1 cellular context compared by ENCODE assay signal in the genomic region with DNA sequence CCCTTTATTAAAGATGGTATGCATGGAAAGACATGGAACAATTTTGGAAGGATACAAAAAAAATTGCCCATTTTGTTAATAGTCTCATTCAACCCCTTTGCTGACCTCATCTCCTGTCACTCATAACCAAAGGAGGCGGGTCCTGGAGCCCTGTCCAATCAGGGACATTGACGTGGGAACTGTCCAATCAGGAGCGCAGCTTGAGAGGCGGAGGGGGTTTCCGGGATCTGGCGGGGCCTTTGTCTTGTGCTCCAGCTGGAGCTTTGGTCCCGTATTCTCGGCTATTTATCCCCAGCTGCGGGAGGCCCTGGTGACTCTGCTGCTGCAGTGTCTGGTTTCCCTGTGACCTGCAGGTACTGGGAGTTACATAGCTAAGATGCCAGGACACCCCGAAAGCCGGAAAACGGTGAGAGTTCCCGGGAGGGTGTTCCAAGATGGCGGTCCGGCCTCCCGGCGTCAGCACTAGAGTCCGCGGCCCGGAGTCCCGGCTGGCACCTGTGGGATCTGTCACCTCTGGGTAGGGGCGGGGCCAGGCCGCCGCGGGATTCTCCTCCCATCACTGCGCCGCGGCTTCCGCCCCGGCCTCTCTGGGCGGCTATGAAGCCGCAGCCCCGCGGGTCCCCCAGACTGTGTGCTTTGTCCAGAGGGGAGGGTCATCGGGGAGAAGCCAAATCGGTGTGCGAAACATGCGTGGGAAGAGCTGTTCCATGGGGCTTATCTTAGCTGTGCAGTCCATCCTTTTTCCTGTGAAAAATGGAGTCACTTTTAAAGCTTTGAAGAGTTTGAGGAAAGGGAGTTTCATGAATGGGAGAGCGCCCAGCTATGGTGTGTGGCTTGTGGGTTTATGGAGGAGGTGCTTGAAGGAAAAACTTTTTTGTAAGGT.
TF ChIP-seq lines count a peak whose summit lies in the region.

Gene ZNF678, plus strand, starts transcription at position 238 of the 883 bp plus-strand sequence. CDS start 87,436 bp downstream, outside the sequence.

TF ChIP-seq in K562, 482 proteins besides CTCF, POLR2A, EP300 and RAD21 (continued from another document and continues in another):
- TF ChIP-seq, protein P1, sequence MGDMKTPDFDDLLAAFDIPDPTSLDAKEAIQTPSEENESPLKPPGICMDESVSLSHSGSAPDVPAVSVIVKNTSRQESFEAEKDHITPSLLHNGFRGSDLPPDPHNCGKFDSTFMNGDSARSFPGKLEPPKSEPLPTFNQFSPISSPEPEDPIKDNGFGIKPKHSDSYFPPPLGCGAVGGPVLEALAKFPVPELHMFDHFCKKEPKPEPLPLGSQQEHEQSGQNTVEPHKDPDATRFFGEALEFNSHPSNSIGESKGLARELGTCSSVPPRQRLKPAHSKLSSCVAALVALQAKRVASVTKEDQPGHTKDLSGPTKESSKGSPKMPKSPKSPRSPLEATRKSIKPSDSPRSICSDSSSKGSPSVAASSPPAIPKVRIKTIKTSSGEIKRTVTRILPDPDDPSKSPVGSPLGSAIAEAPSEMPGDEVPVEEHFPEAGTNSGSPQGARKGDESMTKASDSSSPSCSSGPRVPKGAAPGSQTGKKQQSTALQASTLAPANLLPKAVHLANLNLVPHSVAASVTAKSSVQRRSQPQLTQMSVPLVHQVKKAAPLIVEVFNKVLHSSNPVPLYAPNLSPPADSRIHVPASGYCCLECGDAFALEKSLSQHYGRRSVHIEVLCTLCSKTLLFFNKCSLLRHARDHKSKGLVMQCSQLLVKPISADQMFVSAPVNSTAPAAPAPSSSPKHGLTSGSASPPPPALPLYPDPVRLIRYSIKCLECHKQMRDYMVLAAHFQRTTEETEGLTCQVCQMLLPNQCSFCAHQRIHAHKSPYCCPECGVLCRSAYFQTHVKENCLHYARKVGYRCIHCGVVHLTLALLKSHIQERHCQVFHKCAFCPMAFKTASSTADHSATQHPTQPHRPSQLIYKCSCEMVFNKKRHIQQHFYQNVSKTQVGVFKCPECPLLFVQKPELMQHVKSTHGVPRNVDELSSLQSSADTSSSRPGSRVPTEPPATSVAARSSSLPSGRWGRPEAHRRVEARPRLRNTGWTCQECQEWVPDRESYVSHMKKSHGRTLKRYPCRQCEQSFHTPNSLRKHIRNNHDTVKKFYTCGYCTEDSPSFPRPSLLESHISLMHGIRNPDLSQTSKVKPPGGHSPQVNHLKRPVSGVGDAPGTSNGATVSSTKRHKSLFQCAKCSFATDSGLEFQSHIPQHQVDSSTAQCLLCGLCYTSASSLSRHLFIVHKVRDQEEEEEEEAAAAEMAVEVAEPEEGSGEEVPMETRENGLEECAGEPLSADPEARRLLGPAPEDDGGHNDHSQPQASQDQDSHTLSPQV (IDR thresholded peaks at IDR 0.05), result no peak
- TF ChIP-seq NR0B1 (IDR thresholded peaks at IDR 0.05; ENCODE audit: partially characterized antibody) (no peak), ZNF282 (CRISPR knock-in tag; IDR thresholded peaks at IDR 0.05) (no peak), ETS2 (tag; IDR thresholded peaks at IDR 0.05; ENCODE audit: borderline replicate concordance, poor library complexity, severe bottlenecking) (no peak), ZC3H8 (IDR thresholded peaks at IDR 0.05) (no peak), NCOA4 (IDR thresholded peaks at IDR 0.05; ENCODE audit: partially characterized antibody) (no peak), CREB1 (IDR thresholded peaks at IDR 0.05) (peak; percentile 54), CREB1 (CRISPR knock-in tag; IDR thresholded peaks at IDR 0.05) (peak; percentile 68), ZNF644 (tag; IDR thresholded peaks at IDR 0.05; ENCODE audit: low read depth) (0 out of 2 replicates have a peak, but pooled peaks have one; percentile 18), ZNF212 (CRISPR knock-in tag; IDR thresholded peaks at IDR 0.05) (0 out of 2 replicates have a peak, but pooled peaks have one; percentile 55), ZNF695 (CRISPR knock-in tag; IDR thresholded peaks at IDR 0.05) (no peak), NEUROD1 (IDR thresholded peaks at IDR 0.05; ENCODE audit: borderline replicate concordance, low read depth, low read length, partially characterized antibody) (peak; percentile 88), ZNF79 (CRISPR knock-in tag; IDR thresholded peaks at IDR 0.05; ENCODE audit: low read depth) (0 out of 2 replicates have a peak, but pooled peaks have one; percentile 60), RFX5 (IDR thresholded peaks at IDR 0.05; ENCODE audit: low read depth, low read length) (0 out of 2 replicates have a peak, but pooled peaks have one; percentile 29), ZFPM2 (CRISPR knock-in tag; IDR thresholded peaks at IDR 0.05) (no peak), ZNF184 (CRISPR knock-in tag; IDR thresholded peaks at IDR 0.05) (no peak), CCNT2 (IDR thresholded peaks at IDR 0.05; ENCODE audit: borderline replicate concordance, extremely low read depth, insufficient read length, low read depth, low read length) (peak; percentile 76), VEZF1 (CRISPR knock-in tag; IDR thresholded peaks at IDR 0.05) (peak; percentile 88), CREM (IDR thresholded peaks at IDR 0.05; ENCODE audit: low read depth) (peak; percentile 45), ARNT (IDR thresholded peaks at IDR 0.05) (0 out of 4 replicates have a peak, but pooled peaks of 1 of the 2 experiments have one; percentile 36), LCOR (CRISPR knock-in tag; IDR thresholded peaks at IDR 0.05) (peak; percentile 39), SMARCB1 (IDR thresholded peaks at IDR 0.05; ENCODE audit: insufficient read length, low read depth) (peak; percentile 18), PHTF2 (CRISPR knock-in tag; IDR thresholded peaks at IDR 0.05) (no peak), CHD2 (IDR thresholded peaks at IDR 0.05; ENCODE audit: low read depth, low read length) (peak; percentile 78), ZNF561 (CRISPR knock-in tag; conservative IDR thresholded peaks at IDR 0.05) (no peak), RUNX1 (IDR thresholded peaks at IDR 0.05; ENCODE audit: low read depth) (no peak), KLF13 (tag; IDR thresholded peaks at IDR 0.05; ENCODE audit: borderline replicate concordance, low read depth) (0 out of 2 replicates have a peak, but pooled peaks have one; percentile 31), ZBTB5 (IDR thresholded peaks at IDR 0.05) (peak; percentile 91; the same call in 1 of the 2 replicates), ZNF12 (CRISPR knock-in tag; IDR thresholded peaks at IDR 0.05) (no peak), E2F5 (CRISPR knock-in tag; IDR thresholded peaks at IDR 0.05) (no peak)
- TF ChIP-seq, protein P2, sequence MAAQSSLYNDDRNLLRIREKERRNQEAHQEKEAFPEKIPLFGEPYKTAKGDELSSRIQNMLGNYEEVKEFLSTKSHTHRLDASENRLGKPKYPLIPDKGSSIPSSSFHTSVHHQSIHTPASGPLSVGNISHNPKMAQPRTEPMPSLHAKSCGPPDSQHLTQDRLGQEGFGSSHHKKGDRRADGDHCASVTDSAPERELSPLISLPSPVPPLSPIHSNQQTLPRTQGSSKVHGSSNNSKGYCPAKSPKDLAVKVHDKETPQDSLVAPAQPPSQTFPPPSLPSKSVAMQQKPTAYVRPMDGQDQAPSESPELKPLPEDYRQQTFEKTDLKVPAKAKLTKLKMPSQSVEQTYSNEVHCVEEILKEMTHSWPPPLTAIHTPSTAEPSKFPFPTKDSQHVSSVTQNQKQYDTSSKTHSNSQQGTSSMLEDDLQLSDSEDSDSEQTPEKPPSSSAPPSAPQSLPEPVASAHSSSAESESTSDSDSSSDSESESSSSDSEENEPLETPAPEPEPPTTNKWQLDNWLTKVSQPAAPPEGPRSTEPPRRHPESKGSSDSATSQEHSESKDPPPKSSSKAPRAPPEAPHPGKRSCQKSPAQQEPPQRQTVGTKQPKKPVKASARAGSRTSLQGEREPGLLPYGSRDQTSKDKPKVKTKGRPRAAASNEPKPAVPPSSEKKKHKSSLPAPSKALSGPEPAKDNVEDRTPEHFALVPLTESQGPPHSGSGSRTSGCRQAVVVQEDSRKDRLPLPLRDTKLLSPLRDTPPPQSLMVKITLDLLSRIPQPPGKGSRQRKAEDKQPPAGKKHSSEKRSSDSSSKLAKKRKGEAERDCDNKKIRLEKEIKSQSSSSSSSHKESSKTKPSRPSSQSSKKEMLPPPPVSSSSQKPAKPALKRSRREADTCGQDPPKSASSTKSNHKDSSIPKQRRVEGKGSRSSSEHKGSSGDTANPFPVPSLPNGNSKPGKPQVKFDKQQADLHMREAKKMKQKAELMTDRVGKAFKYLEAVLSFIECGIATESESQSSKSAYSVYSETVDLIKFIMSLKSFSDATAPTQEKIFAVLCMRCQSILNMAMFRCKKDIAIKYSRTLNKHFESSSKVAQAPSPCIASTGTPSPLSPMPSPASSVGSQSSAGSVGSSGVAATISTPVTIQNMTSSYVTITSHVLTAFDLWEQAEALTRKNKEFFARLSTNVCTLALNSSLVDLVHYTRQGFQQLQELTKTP (IDR thresholded peaks at IDR 0.05; ENCODE audit: low read depth in 1 of 2, partially characterized antibody in 2 of 2), result peak in 1 of 2 experiments; percentile 71
- TF ChIP-seq, protein P3, sequence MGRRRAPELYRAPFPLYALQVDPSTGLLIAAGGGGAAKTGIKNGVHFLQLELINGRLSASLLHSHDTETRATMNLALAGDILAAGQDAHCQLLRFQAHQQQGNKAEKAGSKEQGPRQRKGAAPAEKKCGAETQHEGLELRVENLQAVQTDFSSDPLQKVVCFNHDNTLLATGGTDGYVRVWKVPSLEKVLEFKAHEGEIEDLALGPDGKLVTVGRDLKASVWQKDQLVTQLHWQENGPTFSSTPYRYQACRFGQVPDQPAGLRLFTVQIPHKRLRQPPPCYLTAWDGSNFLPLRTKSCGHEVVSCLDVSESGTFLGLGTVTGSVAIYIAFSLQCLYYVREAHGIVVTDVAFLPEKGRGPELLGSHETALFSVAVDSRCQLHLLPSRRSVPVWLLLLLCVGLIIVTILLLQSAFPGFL (CRISPR knock-in tag; IDR thresholded peaks at IDR 0.05), result no peak
- TF ChIP-seq, protein P4, sequence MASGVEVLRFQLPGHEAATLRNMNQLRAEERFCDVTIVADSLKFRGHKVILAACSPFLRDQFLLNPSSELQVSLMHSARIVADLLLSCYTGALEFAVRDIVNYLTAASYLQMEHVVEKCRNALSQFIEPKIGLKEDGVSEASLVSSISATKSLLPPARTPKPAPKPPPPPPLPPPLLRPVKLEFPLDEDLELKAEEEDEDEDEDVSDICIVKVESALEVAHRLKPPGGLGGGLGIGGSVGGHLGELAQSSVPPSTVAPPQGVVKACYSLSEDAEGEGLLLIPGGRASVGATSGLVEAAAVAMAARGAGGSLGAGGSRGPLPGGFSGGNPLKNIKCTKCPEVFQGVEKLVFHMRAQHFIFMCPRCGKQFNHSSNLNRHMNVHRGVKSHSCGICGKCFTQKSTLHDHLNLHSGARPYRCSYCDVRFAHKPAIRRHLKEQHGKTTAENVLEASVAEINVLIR (CRISPR knock-in tag; IDR thresholded peaks at IDR 0.05), result peak; percentile 13; the same call in 1 of the 2 replicates
